17 cellular contexts compared by ENCODE assay signal in the genomic region with DNA sequence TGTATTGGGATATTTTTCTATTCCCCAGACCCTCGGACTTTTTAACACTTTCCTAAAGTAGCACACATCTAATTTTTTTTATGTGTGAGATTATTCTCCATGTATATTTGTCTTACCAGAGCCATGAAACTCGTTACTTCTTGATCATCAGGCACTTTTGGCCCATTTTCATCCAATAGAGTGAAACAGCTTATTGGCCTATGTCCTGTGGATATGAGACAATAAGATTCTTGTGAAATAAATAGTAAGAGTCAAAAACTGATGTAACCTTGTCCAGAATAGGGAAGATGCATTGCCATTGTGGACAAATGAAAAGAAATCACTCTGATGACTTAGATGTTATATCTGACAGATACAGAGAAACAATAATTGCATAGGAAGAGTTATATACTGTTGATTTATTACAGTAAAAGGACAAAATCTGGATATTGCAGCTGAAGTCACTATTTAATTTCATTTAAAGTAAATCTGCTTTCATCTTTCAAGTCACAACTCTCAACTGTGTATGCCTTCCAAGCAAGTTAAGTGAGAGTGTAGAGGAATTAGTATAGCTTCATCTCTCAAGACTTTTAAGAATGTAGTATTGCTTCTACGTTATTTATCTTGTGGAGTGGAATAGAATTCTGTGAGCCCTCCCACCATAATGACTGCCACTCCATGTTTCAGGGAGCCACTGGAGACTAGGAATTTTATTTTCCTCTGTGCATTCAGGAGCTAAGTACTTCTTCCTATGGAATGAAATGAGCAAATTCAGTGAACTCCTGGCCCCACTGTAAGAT.
"Had no signal": no experiment of that assay in that cellular context is flagged by ENCODE, and none has a peak within 500 bp of the region (broad histone marks: within the 10 kb centered on the region; RNA-seq: fewer than 3 reads in every experiment).

No MANE protein-coding gene starts in this region.

- DNase-seq: effector CD4-positive, alpha-beta T cell; endodermal cell; erythroblast; foreskin fibroblast; immature natural killer cell; left cardiac atrium; left ventricle myocardium superior; mucosa of descending colon; nucleus accumbens; ovary; stimulated activated CD4-positive, alpha-beta T cell treated with anti-CD3 and anti-CD28 coated beads, Interleukin-2, amount 100 ng/mL, for 48 hours; stimulated activated naive CD4-positive, alpha-beta T cell treated with Interleukin-2 at 50 U/mL for 16 hours had no signal

- H3K4me1 Mint-ChIP-seq: immature natural killer cell had no signal

- ATAC-seq: left cardiac atrium; left ventricle myocardium superior; mucosa of descending colon; natural killer cell treated with Interleukin-12 subunit alpha and Interleukin-12 subunit beta and Interleukin-15 and Interleukin-18, amount 100 ng/mL, for 72 hours had no signal

- H2AFZ ChIP-seq: neural progenitor cell had no signal

- H3K9ac ChIP-seq: neural progenitor cell had no signal

- H3K36me3 ChIP-seq: neural progenitor cell, ovary, right atrium auricular region had no signal

- H3K27ac Mint-ChIP-seq: endodermal cell; immature natural killer cell; natural killer cell treated with Interleukin-12 subunit alpha and Interleukin-12 subunit beta and Interleukin-15 and Interleukin-18, amount 100 ng/mL, for 72 hours; neural progenitor cell had no signal

- H3K9me3 Mint-ChIP-seq: endodermal cell; immature natural killer cell; natural killer cell treated with Interleukin-12 subunit alpha and Interleukin-12 subunit beta and Interleukin-15 and Interleukin-18, amount 100 ng/mL, for 72 hours had no signal

- H3K4me2 ChIP-seq: neural progenitor cell, smooth muscle cell had no signal

- H3K27me3 ChIP-seq: neural progenitor cell, ovary, right atrium auricular region had no signal

- H3K4me3 Mint-ChIP-seq: endodermal cell; immature natural killer cell; natural killer cell treated with Interleukin-12 subunit alpha and Interleukin-12 subunit beta and Interleukin-15 and Interleukin-18, amount 100 ng/mL, for 72 hours; neural progenitor cell had no signal

- H3K4me1 ChIP-seq: neural progenitor cell, right atrium auricular region had no signal

- H3K4me3 ChIP-seq: coronary artery, mucosa of descending colon, neural progenitor cell, ovary, right atrium auricular region, smooth muscle cell had no signal

- H3K9me3 ChIP-seq: mucosa of descending colon, ovary, right atrium auricular region had no signal

- H3K27ac ChIP-seq: coronary artery, neural progenitor cell, ovary, right atrium auricular region had no signal

- H3K36me3 Mint-ChIP-seq: immature natural killer cell; natural killer cell treated with Interleukin-12 subunit alpha and Interleukin-12 subunit beta and Interleukin-15 and Interleukin-18, amount 100 ng/mL, for 72 hours; neural progenitor cell had no signal
